ENCODE assay signal across 22 cellular contexts in the genomic region with DNA sequence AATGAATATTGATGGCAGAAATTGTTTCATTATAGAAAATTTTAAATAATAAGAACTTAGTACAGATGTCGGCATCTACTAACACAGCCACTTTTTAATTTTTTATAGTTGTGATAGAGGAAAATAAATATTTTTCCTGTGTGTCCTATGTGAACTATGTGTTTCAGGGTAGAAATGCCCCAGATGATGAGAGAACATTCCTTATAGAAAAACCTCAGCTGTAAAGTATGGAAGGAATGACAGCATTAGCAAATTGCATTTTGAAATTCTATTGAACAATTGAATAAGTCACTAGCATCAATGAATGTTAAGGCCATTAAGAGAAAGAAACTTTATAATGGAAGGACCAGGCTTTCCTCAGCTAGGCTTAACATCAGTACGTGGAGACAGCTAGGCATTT.
"Had no signal": no experiment of that assay in that cellular context is flagged by ENCODE, and none has a peak within 500 bp of the region (broad histone marks: within the 10 kb centered on the region; RNA-seq: fewer than 3 reads in every experiment).

No MANE protein-coding gene starts in this region.

- H3K4me1 ChIP-seq: gastrocnemius medialis, parathyroid adenoma, right atrium auricular region, suprapubic skin had no signal

- H3K27ac ChIP-seq: epithelial cell of prostate, gastrocnemius medialis, parathyroid adenoma, right atrium auricular region, suprapubic skin had no signal

- ATAC-seq: esophagus mucosa; gastrocnemius medialis; left lobe of liver; natural killer cell; sciatic nerve; stimulated activated naive CD8-positive, alpha-beta T cell treated with anti-CD3 and anti-CD28 coated beads, Interleukin-15, amount 100 ng/mL, for 72 hours had no signal

- H3K9me3 ChIP-seq: gastrocnemius medialis, right atrium auricular region, suprapubic skin had no signal

- H3K27me3 ChIP-seq: gastrocnemius medialis, right atrium auricular region, suprapubic skin had no signal

- H3K4me3 ChIP-seq: gastrocnemius medialis, lung, right atrium auricular region, smooth muscle cell, suprapubic skin had no signal

- DNase-seq: cerebellar nuclear complex; effector CD8-positive, alpha-beta T cell; endodermal cell; gastrocnemius medialis; head of caudate nucleus; kidney; natural killer cell; stimulated activated CD4-positive, alpha-beta T cell treated with anti-CD3 and anti-CD28 coated beads, Interleukin-12 subunit alpha, Interleukin-12 subunit beta, amount 100 ng/mL, for 4 hours; stimulated activated CD4-positive, alpha-beta T cell treated with anti-CD3 and anti-CD28 coated beads, Interleukin-1b, Interleukin-23, amount 100 ng/mL, for 48 hours; stimulated activated CD4-positive, alpha-beta T cell treated with anti-CD3 and anti-CD28 coated beads, Interleukin-4, amount 100 ng/mL, for 1 hour; stimulated activated CD8-positive, alpha-beta memory T cell treated with anti-CD3 and anti-CD28 coated beads, Interleukin-4, amount 100 ng/mL, for 48 hours; stimulated activated naive CD4-positive, alpha-beta T cell; stimulated activated naive CD8-positive, alpha-beta T cell treated with anti-CD3 and anti-CD28 coated beads, Interleukin-15, amount 100 ng/mL, for 72 hours had no signal

- H3K36me3 ChIP-seq: gastrocnemius medialis, right atrium auricular region, suprapubic skin had no signal

- H3K9ac ChIP-seq: parathyroid adenoma had no signal

- H3K4me2 ChIP-seq: smooth muscle cell had no signal

- H2AFZ ChIP-seq: parathyroid adenoma had no signal
